ENCODE assay signal across 8 cellular contexts in the genomic region with DNA sequence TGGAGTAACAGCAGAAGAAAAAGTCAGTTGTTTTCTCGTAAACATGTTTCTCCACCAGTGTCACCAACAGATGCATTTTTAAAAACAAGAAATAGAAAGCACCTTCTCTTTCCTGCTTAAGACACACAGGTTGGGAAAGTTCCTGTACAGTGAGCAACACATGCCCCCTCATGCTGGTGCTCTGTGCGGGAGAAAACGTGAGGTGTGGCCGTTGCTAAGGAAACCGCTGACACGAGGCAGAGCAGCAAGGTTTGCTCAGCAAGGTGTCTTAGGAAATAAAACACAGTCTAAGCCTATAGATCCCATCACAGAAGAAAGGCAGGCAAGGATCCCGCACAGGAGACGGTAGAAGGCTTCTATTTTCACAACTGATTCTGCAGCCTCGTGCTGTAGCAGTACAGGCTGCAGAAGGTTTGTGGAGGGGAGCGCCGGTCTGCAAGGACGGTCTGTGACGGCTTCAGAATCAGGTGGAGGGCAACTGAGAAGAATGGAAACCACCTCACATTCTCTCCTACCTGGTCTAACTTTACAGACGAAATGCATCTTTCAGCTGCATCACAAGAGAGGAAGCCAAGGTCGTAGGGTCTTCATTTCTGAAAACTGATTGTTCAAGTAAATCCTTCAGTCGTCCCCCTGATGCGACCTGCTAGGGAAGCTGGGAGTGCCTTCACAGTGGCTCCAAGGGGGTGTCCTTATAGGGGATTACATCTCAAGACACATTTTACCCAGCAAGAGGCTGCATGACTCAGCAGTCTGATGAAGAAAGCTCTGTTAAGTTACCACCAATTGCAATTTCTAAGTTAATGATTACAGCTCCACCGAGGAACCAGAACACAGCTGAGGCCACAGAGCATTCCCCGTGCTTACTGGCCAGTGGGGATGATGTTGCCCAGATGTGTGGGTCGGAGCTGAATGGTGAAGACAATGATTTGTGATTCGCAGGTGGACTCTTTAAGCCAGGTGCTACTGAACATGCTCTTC.
DNase-seq lines count a peak whose midpoint lies in the region; ATAC-seq and TF ChIP-seq lines count a peak whose summit lies in the region.

No MANE protein-coding gene starts in this region.

- 68 to 70% methylated on average over 21 of the region's 21 CpGs for WGBS in body of pancreas, 2 donors

- H3K27ac ChIP-seq in body of pancreas = peak overlapping the region in 2 of 4 donors; percentile 24 to 43
- H3K27ac ChIP-seq in lower lobe of right lung = peak overlapping the region; percentile 46

- H3K4me3 ChIP-seq in body of pancreas (no peak overlapping the region), lower lobe of right lung (no peak overlapping the region)

- peak; percentile 99 for DNase-seq in ACHN
- peak; percentile 77 for DNase-seq in HK-2 (ENCODE audit: unreplicated experiment)
- DNase-seq in body of pancreas = no peak
- DNase-seq in lower lobe of right lung = peak; percentile 64
- DNase-seq in AG08396 (ENCODE audit: low spot score) = no peak
- DNase-seq in RPMI8226 = no peak

- ATAC-seq in body of pancreas = peak; percentile 57
- ATAC-seq in lower lobe of right lung = peak; percentile 47 to 75
- ATAC-seq in HG02884 (IDR thresholded peaks at IDR 0.05; ENCODE audit: unreplicated experiment) = no peak
- no peak for ATAC-seq in GM18519 (IDR thresholded peaks at IDR 0.05; ENCODE audit: low FRiP score, unreplicated experiment)

- intact Hi-C loops in body of pancreas (cut with DNase I) (no loop called here), lower lobe of right lung (cut with DNase I) (no loop called here)

- H3K36me3 ChIP-seq in body of pancreas (replicated peaks in 1 of 2; ENCODE audit: insufficient read depth in 1 of 2, low read depth in 2 of 2) = peaks cover 0 to 2% of the 10 kb centered on the region in 2 donors
- peaks cover 99% of the 10 kb centered on the region for H3K36me3 ChIP-seq in lower lobe of right lung

- no peak for TF ChIP-seq POLR2A in body of pancreas (IDR thresholded peaks at IDR 0.05)

- H3K4me1 ChIP-seq in body of pancreas = peaks cover 31% of the 10 kb centered on the region
- peaks cover 80% of the 10 kb centered on the region for H3K4me1 ChIP-seq in lower lobe of right lung

- no peaks in the 10 kb centered on the region for H3K9me3 ChIP-seq in body of pancreas
- H3K9me3 ChIP-seq in lower lobe of right lung = no peaks in the 10 kb centered on the region

- no peak for TF ChIP-seq CTCF in body of pancreas (IDR thresholded peaks at IDR 0.05)
- TF ChIP-seq CTCF in lower lobe of right lung (IDR thresholded peaks at IDR 0.05) = no peak

- in situ Hi-C loops in ACHN (cut with HindIII; ENCODE audit: low pct_ligation_motif_present, low pct_unique_long_range_greater_than_20kb, low sequenced_read_pairs) = no loop called here

- no peaks in the 10 kb centered on the region for H3K27me3 ChIP-seq in body of pancreas
- no peaks in the 10 kb centered on the region for H3K27me3 ChIP-seq in lower lobe of right lung (ENCODE audit: low read depth)

Comparison
In these comparisons a context has a peak if more than half of its experiments do, and no peak if none do; other contexts are left out.
1. DNase-seq: peak in ACHN (single experiment), HK-2 (single experiment) and lower lobe of right lung (single experiment); none in body of pancreas (0 of 4), AG08396 (single experiment) and RPMI8226 (single experiment).
2. ATAC-seq: peak in body of pancreas (single experiment) and lower lobe of right lung (2 of 2); none in HG02884 (single experiment) and GM18519 (single experiment).